In genomic region chr16:1678500-1679098, GRCh38 we compare ENCODE assay signal across 8 cellular contexts.
DNase-seq lines count a peak whose midpoint lies in the region; ATAC-seq and TF ChIP-seq lines count a peak whose summit lies in the region.

No MANE protein-coding gene starts in this region.

- DNase-seq in T-helper 1 cell (peak in 4 of 5 donors; percentile 20 to 42 (median 28)), astrocyte of the spinal cord (ENCODE audit: low read depth, low spot score) (no peak), iris pigment epithelial cell (ENCODE audit: low read depth) (peak; percentile 35), hippocampal formation (lab: John Stamatoyannopoulos, UW) (no peak)
- DNase-seq in stimulated activated CD4-positive, alpha-beta T cell treated with anti-CD3 and anti-CD28 coated beads, Interleukin-15, amount 100 ng/mL, for 24 hours: peak; percentile 65

- H3K4me3 ChIP-seq in astrocyte of the spinal cord (ENCODE audit: low read depth, low read length): peak overlapping the region; percentile 63

- no peak for TF ChIP-seq CTCF in astrocyte of the spinal cord (IDR thresholded peaks at IDR 0.05; ENCODE audit: low read depth, low read length)

- peak; percentile 18 for ATAC-seq in GM18498 (IDR thresholded peaks at IDR 0.05; ENCODE audit: unreplicated experiment)
- ATAC-seq in HG03280 (IDR thresholded peaks at IDR 0.05; ENCODE audit: unreplicated experiment): peak; percentile 7
- no peak for ATAC-seq in GM18873 (IDR thresholded peaks at IDR 0.05; ENCODE audit: low FRiP score, unreplicated experiment)

- in situ Hi-C loops in astrocyte of the spinal cord (cut with HindIII; ENCODE audit: low sequenced_read_pairs): no loop called here

Comparison
In these comparisons a context has a peak if more than half of its experiments do, and no peak if none do; other contexts are left out.
1. DNase-seq: peak in T-helper 1 cell (4 of 5), iris pigment epithelial cell (single experiment) and stimulated activated CD4-positive, alpha-beta T cell treated with anti-CD3 and anti-CD28 coated beads, Interleukin-15, amount 100 ng/mL, for 24 hours (single experiment); none in astrocyte of the spinal cord (single experiment) and hippocampal formation (0 of 2).